In genomic region chr7:22216309-22216708, GRCh38 we compare ENCODE assay signal across 24 cellular contexts.
DNase-seq lines count a peak whose midpoint lies in the region; ATAC-seq and TF ChIP-seq lines count a peak whose summit lies in the region.
"Had no signal": no experiment of that assay in that cellular context is flagged by ENCODE, and none has a peak within 500 bp of the region (broad histone marks: within the 10 kb centered on the region; RNA-seq: fewer than 3 reads in every experiment).

No MANE protein-coding gene starts in this region.

- intact Hi-C loops in sigmoid colon (cut with DNase I) (no loop called here), upper lobe of right lung (cut with DNase I) (no loop called here)

- H3K27ac ChIP-seq in layer of hippocampus (ENCODE audit: low read depth, low read length) (peak overlapping the region; percentile 92), sigmoid colon (peak overlapping the region in 3 of 4 donors; percentile 37 to 63 (median 38)), upper lobe of right lung (peak overlapping the region; percentile 86)
- H3K27ac ChIP-seq: epithelial cell of prostate, HL-60, SK-N-MC had no signal

- 47 to 70% methylated on average over 1 of the region's 1 CpG for WGBS in sigmoid colon, 2 donors

- H3K4me1 ChIP-seq in sigmoid colon (no peaks in the 10 kb centered on the region), upper lobe of right lung (no peaks in the 10 kb centered on the region)

- H3K36me3 ChIP-seq in sigmoid colon (no peaks in the 10 kb centered on the region), upper lobe of right lung (no peaks in the 10 kb centered on the region)

- H3K9me3 ChIP-seq in sigmoid colon (no peaks in the 10 kb centered on the region), upper lobe of right lung (no peaks in the 10 kb centered on the region)

- no peak for TF ChIP-seq POLR2A in sigmoid colon (IDR thresholded peaks at IDR 0.05)

- H3K4me3 ChIP-seq in sigmoid colon (no peak overlapping the region), upper lobe of right lung (peak overlapping the region; percentile 51)
- H3K4me3 ChIP-seq: SK-N-MC had no signal

- DNase-seq in dermis blood vessel endothelial cell (peak; percentile 44), sigmoid colon (no peak), upper lobe of right lung (no peak)
- DNase-seq: activated CD4-positive, alpha-beta T cell treated with anti-CD3 and anti-CD28 coated beads for 48 hours; activated CD8-positive, alpha-beta memory T cell treated with anti-CD3 and anti-CD28 coated beads, Interleukin-2, amount 10 ng/mL, durations not matched to agents 7 days and 5 days; activated naive CD4-positive, alpha-beta T cell treated with anti-CD3 and anti-CD28 coated beads, Interleukin-2, amount 10 ng/mL, durations not matched to agents 7 days and 5 days; amniotic stem cell; CD4-positive, CD25-positive, alpha-beta regulatory T cell; EL; HCEC 1CT; IMR-90; NCI-H1092 treated with DMSO at 0.1 percent for 48 hours; NCI-H1930; NCI-H2227 treated with DMSO at 0.1 percent for 48 hours; posterior cingulate gyrus; RPMI8226; T-helper 17 cell had no signal

- H3K27me3 ChIP-seq in layer of hippocampus (ENCODE audit: control insufficient read depth, insufficient read depth, low read length) (no peaks in the 10 kb centered on the region), sigmoid colon (no peaks in the 10 kb centered on the region), upper lobe of right lung (no peaks in the 10 kb centered on the region)

- ATAC-seq in upper lobe of right lung = no peak
- no peak for ATAC-seq in GM21737 (IDR thresholded peaks at IDR 0.05; ENCODE audit: unreplicated experiment)
- ATAC-seq in HG03457 (IDR thresholded peaks at IDR 0.05; ENCODE audit: unreplicated experiment) = no peak
- no peak for ATAC-seq in GM21529 (IDR thresholded peaks at IDR 0.05; ENCODE audit: unreplicated experiment)
- ATAC-seq: activated CD8-positive, alpha-beta memory T cell treated with anti-CD3 and anti-CD28 coated beads, Interleukin-2, amount 10 ng/mL, durations not matched to agents 7 days and 5 days; T-helper 17 cell had no signal

- TF ChIP-seq CTCF in sigmoid colon (IDR thresholded peaks at IDR 0.05) (no peak), upper lobe of right lung (IDR thresholded peaks at IDR 0.05) (no peak)

- no peak for TF ChIP-seq EP300 in sigmoid colon (IDR thresholded peaks at IDR 0.05)

Comparison
In these comparisons a context has a peak if more than half of its experiments do, and no peak if none do; other contexts are left out.
1. H3K27ac ChIP-seq: peak in every context shown above with its lines; median percentile 92 in layer of hippocampus; 86 in upper lobe of right lung; 38 in sigmoid colon.